Comparison of ENCODE assay signal across 2 cellular contexts in genomic region chr22:42740320-42741096, GRCh38.
TF ChIP-seq lines count a peak whose summit lies in the region.

No MANE protein-coding gene starts in this region.

TF ChIP-seq in Ishikawa, 13 proteins besides CTCF, POLR2A, EP300 and RAD21:
- TF ChIP-seq TEAD4 (IDR thresholded peaks at IDR 0.05): peak; percentile 77

TF ChIP-seq in GM12878, 131 proteins besides CTCF, POLR2A, EP300 and RAD21:
- TF ChIP-seq ZNF687 (IDR thresholded peaks at IDR 0.05) (peak; percentile 32; the same call in 1 of the 2 replicates), MLLT1 (IDR thresholded peaks at IDR 0.05) (peak; percentile 50; the same call in 1 of the 2 replicates), RUNX3 (IDR thresholded peaks at IDR 0.05; ENCODE audit: low read length) (peak; percentile 22; the same call in 1 of the 2 replicates), SPI1 (IDR thresholded peaks at IDR 0.05; ENCODE audit: borderline replicate concordance, insufficient read depth, low read depth, low read length) (peak; percentile 62; the same call in 1 of the 2 replicates)
